In the genomic region with DNA sequence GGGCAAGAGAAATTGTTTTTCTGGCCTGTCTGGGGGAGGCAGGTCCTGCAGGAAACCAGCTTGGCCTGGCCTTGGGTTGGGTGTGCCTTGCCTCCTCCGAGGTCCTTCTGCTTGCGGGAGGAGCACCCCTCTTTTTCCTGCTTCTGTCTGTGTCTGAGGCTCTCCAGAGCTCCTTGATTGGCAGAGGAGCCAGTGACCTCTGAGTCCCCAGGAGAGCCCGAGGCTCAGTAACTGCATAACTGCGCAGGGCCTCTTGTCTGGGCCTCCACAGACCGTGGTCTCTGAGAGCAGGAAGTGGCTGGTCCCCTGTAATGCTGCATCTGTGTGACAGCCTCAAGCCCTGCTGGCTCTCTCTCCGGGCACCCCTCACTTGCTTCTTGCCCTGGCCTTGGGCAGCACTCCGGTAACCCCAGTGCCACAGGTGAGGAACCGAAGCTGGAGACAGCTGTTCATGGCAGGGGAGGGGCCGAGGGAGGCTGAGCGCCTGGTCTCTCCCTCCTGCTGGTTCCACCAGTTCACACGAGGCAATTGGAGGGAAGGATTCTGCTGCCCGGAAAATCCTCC, we compare ENCODE assay signal across 8 cellular contexts. TPM values are rescaled to one million over a fixed set of nuclear protein-coding genes. Genes with fewer than 3 reads are reported as not detected.
DNase-seq lines count a peak whose midpoint lies in the region; ATAC-seq and TF ChIP-seq lines count a peak whose summit lies in the region.

No MANE protein-coding gene starts in this region.

- peaks cover 23% of the 10 kb centered on the region for H4K20me1 ChIP-seq in PC-3 (ENCODE audit: low read length)

- no peaks in the 10 kb centered on the region for H3F3A ChIP-seq in PC-3 (ENCODE audit: low read length, unreplicated experiment)

- 42 to 49% (median 48%) methylated on average over 12 of the region's 12 CpGs for WGBS in ovary, 3 donors

- no peaks in the 10 kb centered on the region for H3K36me3 Mint-ChIP-seq in endothelial cell (ENCODE audit: low read depth, unreplicated experiment)

- H3K36me3 ChIP-seq in PC-3 (ENCODE audit: low read depth, low read length) = no peaks in the 10 kb centered on the region
- no peaks in the 10 kb centered on the region for H3K36me3 ChIP-seq in ovary

- DNase-seq in G401 (ENCODE audit: low spot score) (peak; percentile 26), PC-3 (no peak), endothelial cell (ENCODE audit: low spot score) (no peak), ovary (peak in 1 of 5 donors; percentile 33), GM19238 (ENCODE audit: insufficient read length, low spot score) (no peak), epidermal melanocyte (ENCODE audit: insufficient read length, low spot score) (no peak), cortex of kidney (lab: John Stamatoyannopoulos, UW) (no peak)

- H3K27ac ChIP-seq in PC-3 (ENCODE audit: low read length) (peak overlapping the region; percentile 79), ovary (no peak overlapping the region)

- intact Hi-C loops in PC-3 (cut with micrococcal nuclease) (loop anchor here (10.0 kb wide), 1 partner anchor 56 kb away; no protein-coding TSS in a partner anchor), ovary (cut with DNase I) (loop anchor here in 1 of 4 donors (10.0 kb wide), 1 partner anchor 1156 kb away; no protein-coding TSS in a partner anchor)

- H3K9me3 ChIP-seq in PC-3 (ENCODE audit: low read length) = no peaks in the 10 kb centered on the region
- H3K9me3 ChIP-seq in ovary = no peaks in the 10 kb centered on the region

- no peak overlapping the region for H2AFZ ChIP-seq in PC-3 (ENCODE audit: low read length)

- peaks cover 13% of the 10 kb centered on the region for H3K4me1 Mint-ChIP-seq in endothelial cell (ENCODE audit: unreplicated experiment)

- in situ Hi-C loops in G401 (cut with HindIII; ENCODE audit: low sequenced_read_pairs) = no loop called here

- H3K9me2 ChIP-seq in PC-3 (replicated peaks; ENCODE audit: low read length) = no peaks in the 10 kb centered on the region

- POLR2A ChIA-PET in PC-3 (lab: Charles Lee; ENCODE audit: unreplicated experiment) = no interaction called here

- peaks cover 30% of the 10 kb centered on the region for H3K4me1 ChIP-seq in PC-3 (ENCODE audit: insufficient read depth, low read length)
- H3K4me1 ChIP-seq in ovary (ENCODE audit: insufficient read depth) = peaks cover 27% of the 10 kb centered on the region

- H3K4me2 ChIP-seq in PC-3 (ENCODE audit: low read length) = peak overlapping the region; percentile 98

- peak overlapping the region; percentile 64 for H3K27ac Mint-ChIP-seq in endothelial cell (ENCODE audit: unreplicated experiment)

- ATAC-seq in PC-3 (no peak), GM21825 (IDR thresholded peaks at IDR 0.05; ENCODE audit: unreplicated experiment) (no peak)

- peaks cover 20% of the 10 kb centered on the region for H3K27me3 Mint-ChIP-seq in endothelial cell (ENCODE audit: unreplicated experiment)

- peak overlapping the region; percentile 96 for H3K9ac ChIP-seq in PC-3 (ENCODE audit: low read length)

- peak overlapping the region; percentile 89 for H3K4me3 Mint-ChIP-seq in endothelial cell (ENCODE audit: unreplicated experiment)

- CTCF ChIA-PET in PC-3 (lab: Charles Lee) = no interaction called here

- BruUV-seq in PC-3 (replicated peaks; lab: Mats Ljungman, UMichigan) = TSS peak; percentile 27

- H3K4me3 ChIP-seq in PC-3 (ENCODE audit: low read length) = peak overlapping the region; percentile 94
- peak overlapping the region; percentile 59 for H3K4me3 ChIP-seq in ovary

- H3K9me3 Mint-ChIP-seq in endothelial cell (ENCODE audit: unreplicated experiment) = no peaks in the 10 kb centered on the region

- H3K27me3 ChIP-seq in PC-3 (ENCODE audit: low read length) = no peaks in the 10 kb centered on the region
- no peaks in the 10 kb centered on the region for H3K27me3 ChIP-seq in ovary

- TF ChIP-seq EP300 in ovary (IDR thresholded peaks at IDR 0.05) = no peak

- TF ChIP-seq POLR2A in ovary (IDR thresholded peaks at IDR 0.05) = no peak

- no peak for TF ChIP-seq CTCF in PC-3 (conservative IDR thresholded peaks at IDR 0.05; ENCODE audit: low read depth, low read length)
- TF ChIP-seq CTCF in endothelial cell (IDR thresholded peaks at IDR 0.05; ENCODE audit: unreplicated experiment) = no peak
- no peak for TF ChIP-seq CTCF in ovary (IDR thresholded peaks at IDR 0.05)

- peaks cover 85% of the 10 kb centered on the region for H3K79me2 ChIP-seq in PC-3 (ENCODE audit: low read length)

RNA-seq across cellular contexts. Expression of a gene that starts 1.6 kb away (rescaled TPM):
- total RNA-seq in G401 (2014; rRNA removed; shearing (Covaris generic)) = 38.8 and 54.3 TPM in 2 replicates
- total RNA-seq in PC-3 (2014; rRNA removed) (60.4 and 78.1 TPM in 2 replicates), endothelial cell (ENCODE audit: unreplicated experiment) (49.0 TPM), ovary (10 to 100 TPM; 16.9 to 38.9 (median 30.5) TPM)
- polyA plus RNA-seq in ovary = 10 to 100 TPM in 1 of 2 donors, 1 to 10 TPM in 1; 1.6 to 19.4 TPM

RNA-seq across cellular contexts. Expression of a gene that starts 31.1 kb away (rescaled TPM):
- total RNA-seq in G401 (2014; rRNA removed; shearing (Covaris generic)) = 0.41 and 2.3 TPM in 2 replicates
- total RNA-seq in PC-3 (2014; rRNA removed) (not detected in 2 replicates), endothelial cell (ENCODE audit: unreplicated experiment) (not detected), ovary (not detected)
- not detected for polyA plus RNA-seq in ovary

RNA-seq across cellular contexts. Expression of a gene that starts 37.7 kb away (rescaled TPM):
- total RNA-seq in G401 (2014; rRNA removed; shearing (Covaris generic)) = 2.7 and 4.1 TPM in 2 replicates
- 0.44 TPM in 1 of 2 replicates, not detected in the other for total RNA-seq in PC-3 (2014; rRNA removed)
- total RNA-seq in endothelial cell (ENCODE audit: unreplicated experiment) = 0.69 TPM
- 10 to 100 TPM in 1 of 7 donors, 1 to 10 TPM in 6; 3.2 to 15.4 (median 5.0) TPM for total RNA-seq in ovary
- 1 to 10 TPM in 1 of 2 donors, under 1 TPM in 1; 0.53 to 5.9 TPM for polyA plus RNA-seq in ovary

RNA-seq across cellular contexts. Expression of a gene that starts 40.7 kb away (rescaled TPM):
- total RNA-seq in G401 (2014; rRNA removed; shearing (Covaris generic)) = 38.8 and 54.4 TPM in 2 replicates
- 36.0 and 43.8 TPM in 2 replicates for total RNA-seq in PC-3 (2014; rRNA removed)
- total RNA-seq in endothelial cell (ENCODE audit: unreplicated experiment) = 38.4 TPM
- 10 to 100 TPM; 24.1 to 47.7 (median 39.8) TPM for total RNA-seq in ovary
- 10 to 100 TPM in 1 of 2 donors, 1 to 10 TPM in 1; 4.3 to 36.3 TPM for polyA plus RNA-seq in ovary
